29 cellular contexts compared by ENCODE assay signal in genomic region chr10:114284346-114285071, GRCh38. TPM values are rescaled to one million over a fixed set of nuclear protein-coding genes. Genes with fewer than 3 reads are reported as not detected.
"Had no signal": no experiment of that assay in that cellular context is flagged by ENCODE, and none has a peak within 500 bp of the region (broad histone marks: within the 10 kb centered on the region; RNA-seq: fewer than 3 reads in every experiment).

No MANE protein-coding gene starts in this region.

- H3K4me3 ChIP-seq: esophagus muscularis mucosa, heart left ventricle, left lung, lung, pancreas, psoas muscle, upper lobe of left lung had no signal

- ATAC-seq: activated CD8-positive, alpha-beta T cell treated with anti-CD3 and anti-CD28 coated beads for 36 hours; foreskin keratinocyte; left lung; pancreas; psoas muscle; stimulated activated naive CD8-positive, alpha-beta T cell treated with anti-CD3 and anti-CD28 coated beads, Interleukin-15, amount 100 ng/mL, for 72 hours had no signal

- H3K9me3 ChIP-seq: esophagus muscularis mucosa, heart left ventricle, left lung, pancreas, psoas muscle, upper lobe of left lung had no signal

- H3K27me3 Mint-ChIP-seq: activated B cell treated with CpG ODN at 0.5 μM for 24 hours; activated CD8-positive, alpha-beta T cell treated with anti-CD3 and anti-CD28 coated beads for 36 hours; stimulated activated naive CD8-positive, alpha-beta T cell treated with anti-CD3 and anti-CD28 coated beads, Interleukin-15, amount 100 ng/mL, for 72 hours had no signal

- H3K27ac ChIP-seq: brain microvascular endothelial cell, esophagus muscularis mucosa, foreskin keratinocyte, heart left ventricle, left lung, pancreas, psoas muscle, upper lobe of left lung had no signal

- H3K9me3 Mint-ChIP-seq: activated B cell treated with CpG ODN at 0.5 μM for 24 hours; activated CD8-positive, alpha-beta T cell treated with anti-CD3 and anti-CD28 coated beads for 36 hours; immature natural killer cell; stimulated activated naive CD8-positive, alpha-beta T cell treated with anti-CD3 and anti-CD28 coated beads, Interleukin-15, amount 100 ng/mL, for 72 hours; T-helper 2 cell treated with Interferon-gamma antibody and Interleukin-4, amounts not matched to agents 5 μg/mL and 100 μg/mL, for 36 hours had no signal

- H3K4me3 Mint-ChIP-seq: activated B cell treated with CpG ODN at 0.5 μM for 24 hours; activated CD8-positive, alpha-beta T cell treated with anti-CD3 and anti-CD28 coated beads for 36 hours; immature natural killer cell; stimulated activated naive CD8-positive, alpha-beta T cell treated with anti-CD3 and anti-CD28 coated beads, Interleukin-15, amount 100 ng/mL, for 72 hours; T-helper 2 cell treated with Interferon-gamma antibody and Interleukin-4, amounts not matched to agents 5 μg/mL and 100 μg/mL, for 36 hours had no signal

- DNase-seq: activated B cell treated with CpG ODN at 0.5 μM for 24 hours; activated CD4-positive, alpha-beta T cell treated with anti-CD3 and anti-CD28 coated beads, Interleukin-2, amount 50 U/mL, for 1 hour; activated CD8-positive, alpha-beta T cell treated with anti-CD3 and anti-CD28 coated beads for 36 hours; activated naive CD4-positive, alpha-beta T cell treated with anti-CD3 and anti-CD28 coated beads, Interleukin-2, amount 50 U/mL, for 16 hours; activated T-cell treated with anti-CD3 and anti-CD28 coated beads, Interleukin-2, amount 50 U/mL, for 48 hours; amniotic stem cell; brain microvascular endothelial cell; caudate nucleus; dermis blood vessel endothelial cell; effector CD4-positive, alpha-beta T cell; foreskin keratinocyte; hypothalamus; immature natural killer cell; kidney glomerular epithelial cell; nucleus accumbens; psoas muscle; stimulated activated CD4-positive, alpha-beta T cell treated with anti-CD3 and anti-CD28 coated beads, Interleukin-12 subunit alpha, Interleukin-12 subunit beta, amount 100 ng/mL, for 4 hours; stimulated activated CD4-positive, alpha-beta T cell treated with anti-CD3 and anti-CD28 coated beads, Interleukin-4, amount 100 ng/mL, for 1 hour; stimulated activated naive CD8-positive, alpha-beta T cell treated with anti-CD3 and anti-CD28 coated beads, Interleukin-15, amount 100 ng/mL, for 72 hours; substantia nigra; T-helper 1 cell had no signal

- H3K4me1 Mint-ChIP-seq: activated B cell treated with CpG ODN at 0.5 μM for 24 hours; immature natural killer cell; stimulated activated naive CD8-positive, alpha-beta T cell treated with anti-CD3 and anti-CD28 coated beads, Interleukin-15, amount 100 ng/mL, for 72 hours had no signal

- H3K36me3 Mint-ChIP-seq: immature natural killer cell had no signal

- H3K4me1 ChIP-seq: foreskin keratinocyte, left lung, pancreas, psoas muscle had no signal

- H3K27ac Mint-ChIP-seq: activated B cell treated with CpG ODN at 0.5 μM for 24 hours; activated CD8-positive, alpha-beta T cell treated with anti-CD3 and anti-CD28 coated beads for 36 hours; immature natural killer cell; T-helper 2 cell treated with Interferon-gamma antibody and Interleukin-4, amounts not matched to agents 5 μg/mL and 100 μg/mL, for 36 hours had no signal

- H3K36me3 ChIP-seq: brain microvascular endothelial cell, esophagus muscularis mucosa, heart left ventricle, left lung, pancreas, upper lobe of left lung had no signal

- H3K27me3 ChIP-seq: foreskin keratinocyte, heart left ventricle, left lung, pancreas, upper lobe of left lung had no signal

RNA-seq across cellular contexts. Expression of gene VWA2, which starts 45.5 kb away (rescaled TPM):
- total RNA-seq: activated B cell treated with CpG ODN at 0.5 μM for 24 hours; activated CD8-positive, alpha-beta T cell treated with anti-CD3 and anti-CD28 coated beads for 36 hours; dermis blood vessel endothelial cell; psoas muscle had no signal
- polyA plus RNA-seq: immature natural killer cell, neural cell, psoas muscle had no signal
